Comparison of ENCODE assay signal across 27 cellular contexts in genomic region chr6:45637056-45637455, GRCh38.
"Had no signal": no experiment of that assay in that cellular context is flagged by ENCODE, and none has a peak within 500 bp of the region (broad histone marks: within the 10 kb centered on the region; RNA-seq: fewer than 3 reads in every experiment).

No MANE protein-coding gene starts in this region.

- H2AFZ ChIP-seq: hepatocyte, neural progenitor cell, parathyroid adenoma had no signal

- H3K9ac ChIP-seq: neural progenitor cell, parathyroid adenoma had no signal

- H3K27me3 Mint-ChIP-seq: stimulated activated memory B cell treated with anti-CD40 and anti-IgM and Interleukin-4, amounts not matched to agents 10 μg/mL and 1 μg/mL and 100 μg/mL, for 72 hours had no signal

- H3K4me1 Mint-ChIP-seq: neural progenitor cell; stimulated activated memory B cell treated with anti-CD40 and anti-IgM and Interleukin-4, amounts not matched to agents 10 μg/mL and 1 μg/mL and 100 μg/mL, for 72 hours had no signal

- H3K9me3 ChIP-seq: gastroesophageal sphincter, heart left ventricle, mucosa of descending colon, right atrium auricular region, spleen, thoracic aorta, tibial nerve, upper lobe of right lung, uterus had no signal

- H3K9me3 Mint-ChIP-seq: memory B cell; mesothelial cell of epicardium; nephron; neural progenitor cell; stimulated activated memory B cell treated with anti-CD40 and anti-IgM and Interleukin-4, amounts not matched to agents 10 μg/mL and 1 μg/mL and 100 μg/mL, for 72 hours had no signal

- H3K36me3 Mint-ChIP-seq: memory B cell; mesothelial cell of epicardium; neural progenitor cell; stimulated activated memory B cell treated with anti-CD40 and anti-IgM and Interleukin-4, amounts not matched to agents 10 μg/mL and 1 μg/mL and 100 μg/mL, for 72 hours had no signal

- H3K4me2 ChIP-seq: hepatocyte, neural progenitor cell had no signal

- DNase-seq: dorsolateral prefrontal cortex; effector CD4-positive, alpha-beta T cell; heart left ventricle; kidney; mucosa of descending colon; naive thymus-derived CD4-positive, alpha-beta T cell; spleen; stimulated activated CD4-positive, alpha-beta T cell treated with anti-CD3 and anti-CD28 coated beads, Interleukin-4, amount 100 ng/mL, for 4 hours; stimulated activated naive CD8-positive, alpha-beta T cell treated with anti-CD3 and anti-CD28 coated beads, Interleukin-15, Interleukin-2, amounts not matched to agents 100 U/mL and 50 U/mL, for 24 hours; substantia nigra; upper lobe of right lung; uterus had no signal

- H3K27me3 ChIP-seq: gastroesophageal sphincter, hepatocyte, neural progenitor cell, right atrium auricular region, spleen, tibial nerve, upper lobe of right lung, uterus had no signal

- H3K4me1 ChIP-seq: gastroesophageal sphincter, heart left ventricle, neural progenitor cell, parathyroid adenoma, right atrium auricular region, spleen, tibial nerve, upper lobe of right lung, uterus had no signal

- H3K4me3 ChIP-seq: dorsolateral prefrontal cortex, gastroesophageal sphincter, heart left ventricle, hepatocyte, lung, mucosa of descending colon, neural progenitor cell, right atrium auricular region, skin epidermis, spleen, thoracic aorta, tibial nerve, upper lobe of right lung, uterus had no signal

- H3K36me3 ChIP-seq: gastroesophageal sphincter, heart left ventricle, neural progenitor cell, right atrium auricular region, spleen, thoracic aorta, tibial nerve, upper lobe of right lung, uterus had no signal

- H3K79me2 ChIP-seq: hepatocyte, parathyroid adenoma had no signal

- H3K27ac Mint-ChIP-seq: memory B cell; mesothelial cell of epicardium; naive thymus-derived CD4-positive, alpha-beta T cell; nephron; neural progenitor cell; progenitor cell of endocrine pancreas; stimulated activated memory B cell treated with anti-CD40 and anti-IgM and Interleukin-4, amounts not matched to agents 10 μg/mL and 1 μg/mL and 100 μg/mL, for 72 hours had no signal

- ATAC-seq: gastroesophageal sphincter; left lobe of liver; naive thymus-derived CD4-positive, alpha-beta T cell; stimulated activated memory B cell treated with anti-CD40 and anti-IgM and Interleukin-4, amounts not matched to agents 10 μg/mL and 1 μg/mL and 100 μg/mL, for 72 hours; stimulated activated naive CD8-positive, alpha-beta T cell treated with anti-CD3 and anti-CD28 coated beads, Interleukin-15, Interleukin-2, amounts not matched to agents 100 U/mL and 50 U/mL, for 24 hours; upper lobe of right lung had no signal

- H3K4me3 Mint-ChIP-seq: memory B cell; mesothelial cell of epicardium; naive thymus-derived CD4-positive, alpha-beta T cell; nephron; neural progenitor cell; stimulated activated memory B cell treated with anti-CD40 and anti-IgM and Interleukin-4, amounts not matched to agents 10 μg/mL and 1 μg/mL and 100 μg/mL, for 72 hours had no signal

- H3K27ac ChIP-seq: dorsolateral prefrontal cortex, gastroesophageal sphincter, hepatocyte, neural progenitor cell, parathyroid adenoma, right atrium auricular region, skin epidermis, spleen, thoracic aorta, upper lobe of right lung, uterus had no signal
